15 cellular contexts compared by ENCODE assay signal in the genomic region with DNA sequence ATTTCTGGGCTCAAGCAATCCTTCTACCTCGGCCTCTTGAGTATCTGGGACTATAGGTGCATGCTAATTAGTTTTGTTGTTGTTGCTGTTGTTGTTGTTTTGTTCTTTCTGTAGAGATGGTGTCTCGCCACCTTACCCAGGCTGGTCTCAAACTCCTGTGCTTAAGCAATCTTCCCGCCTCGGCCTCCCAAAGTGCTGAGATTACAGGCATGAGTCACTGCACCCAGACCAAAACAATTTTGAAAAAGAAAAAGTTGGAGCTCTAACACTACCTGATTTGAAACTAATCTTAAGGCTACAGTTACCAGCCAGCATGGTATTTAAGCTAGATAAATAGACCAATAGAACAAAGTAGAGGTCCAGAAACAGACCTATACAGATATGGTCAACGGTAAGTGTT. TPM values are rescaled to one million over a fixed set of nuclear protein-coding genes. Genes with fewer than 3 reads are reported as not detected.
A peak's percentile ranks its signal among the peaks of the same experiment; 100 is the strongest.
DNase-seq lines count a peak whose midpoint lies in the region; ATAC-seq and TF ChIP-seq lines count a peak whose summit lies in the region.
"Had no signal": no experiment of that assay in that cellular context is flagged by ENCODE, and none has a peak within 500 bp of the region (broad histone marks: within the 10 kb centered on the region; RNA-seq: fewer than 3 reads in every experiment).

No MANE protein-coding gene starts in this region.

- TF ChIP-seq CTCF in WTC11 (IDR thresholded peaks at IDR 0.05) (no peak), fibroblast of the aortic adventitia (IDR thresholded peaks at IDR 0.05; ENCODE audit: insufficient read depth, low read length) (no peak), BE2C (IDR thresholded peaks at IDR 0.05; ENCODE audit: low read depth, low read length) (no peak)

- POLR2A ChIA-PET in WTC11 (lab: Charles Lee), result no interaction called here

- H3K27me3 ChIP-seq in BE2C, result no peaks in the 10 kb centered on the region
- H3K27me3 ChIP-seq: tibial nerve had no signal

- H3K4me3 Mint-ChIP-seq in activated CD4-positive, alpha-beta T cell treated with anti-CD3 and anti-CD28 coated beads, Interleukin-2, amount 10 ng/mL, durations not matched to agents 24 days and 14 days, result no peak overlapping the region
- no peak overlapping the region for H3K4me3 Mint-ChIP-seq in WTC11
- H3K4me3 Mint-ChIP-seq: memory B cell had no signal

- H3K9me3 Mint-ChIP-seq in activated CD4-positive, alpha-beta T cell treated with anti-CD3 and anti-CD28 coated beads, Interleukin-2, amount 10 ng/mL, durations not matched to agents 24 days and 14 days, result no peaks in the 10 kb centered on the region
- H3K9me3 Mint-ChIP-seq in WTC11, result no peaks in the 10 kb centered on the region
- H3K9me3 Mint-ChIP-seq: memory B cell had no signal

- intact Hi-C loops in activated CD4-positive, alpha-beta T cell treated with anti-CD3 and anti-CD28 coated beads, Interleukin-2, amount 10 ng/mL, durations not matched to agents 24 days and 14 days (cut with micrococcal nuclease), result loop anchor here (5.0 kb wide), 1 partner anchor 383 kb away; no protein-coding TSS in a partner anchor

- H3K36me3 ChIP-seq in BE2C, result no peaks in the 10 kb centered on the region
- H3K36me3 ChIP-seq: tibial nerve had no signal

- no peak for DNase-seq in activated CD4-positive, alpha-beta T cell treated with anti-CD3 and anti-CD28 coated beads, Interleukin-2, amount 10 ng/mL, durations not matched to agents 24 days and 14 days
- no peak for DNase-seq in activated CD4-positive, alpha-beta T cell treated with anti-CD3 and anti-CD28 coated beads, Interleukin-2, amount 50 U/mL, for 48 hours
- DNase-seq in WTC11 (ENCODE audit: low spot score) (no peak), fibroblast of the aortic adventitia (ENCODE audit: low read depth) (peak; percentile 64), BE2C (no peak), COR-L47 (lab: John Stamatoyannopoulos, UW) (no peak), GM19240 (ENCODE audit: insufficient read length, low spot score) (no peak)
- DNase-seq: amygdala, NCI-H1417, NCI-H446 treated with DMSO at 0.1 percent for 48 hours, SIG-M5 had no signal

- no peaks in the 10 kb centered on the region for H3K9me3 ChIP-seq in BE2C
- H3K9me3 ChIP-seq: A549, tibial nerve had no signal

- CTCF ChIA-PET in WTC11 (lab: Charles Lee), result no interaction called here

- H3K4me3 ChIP-seq in fibroblast of the aortic adventitia (ENCODE audit: low read depth, low read length), result no peak overlapping the region
- H3K4me3 ChIP-seq in BE2C (ENCODE audit: low read depth, low read length), result no peak overlapping the region
- H3K4me3 ChIP-seq: A549, tibial nerve had no signal

- ATAC-seq in WTC11 (no peak), HG03135 (IDR thresholded peaks at IDR 0.05; ENCODE audit: unreplicated experiment) (no peak)
- ATAC-seq: A549 had no signal

- no peaks in the 10 kb centered on the region for H3K27me3 Mint-ChIP-seq in activated CD4-positive, alpha-beta T cell treated with anti-CD3 and anti-CD28 coated beads, Interleukin-2, amount 10 ng/mL, durations not matched to agents 24 days and 14 days
- H3K27me3 Mint-ChIP-seq in WTC11 (ENCODE audit: low read depth), result no peaks in the 10 kb centered on the region
- H3K27me3 Mint-ChIP-seq: memory B cell had no signal

- peak overlapping the region; percentile 54 for H3K27ac Mint-ChIP-seq in activated CD4-positive, alpha-beta T cell treated with anti-CD3 and anti-CD28 coated beads, Interleukin-2, amount 10 ng/mL, durations not matched to agents 24 days and 14 days
- peak overlapping the region; percentile 37; the same call in 1 of the 2 replicates for H3K27ac Mint-ChIP-seq in WTC11
- H3K27ac Mint-ChIP-seq: memory B cell had no signal

- peaks cover 23% of the 10 kb centered on the region for H3K36me3 Mint-ChIP-seq in activated CD4-positive, alpha-beta T cell treated with anti-CD3 and anti-CD28 coated beads, Interleukin-2, amount 10 ng/mL, durations not matched to agents 24 days and 14 days (ENCODE audit: low read depth)
- no peaks in the 10 kb centered on the region for H3K36me3 Mint-ChIP-seq in WTC11

- peaks cover 41% of the 10 kb centered on the region for H3K4me1 Mint-ChIP-seq in activated CD4-positive, alpha-beta T cell treated with anti-CD3 and anti-CD28 coated beads, Interleukin-2, amount 10 ng/mL, durations not matched to agents 24 days and 14 days
- H3K4me1 Mint-ChIP-seq in WTC11, result peaks cover 8% of the 10 kb centered on the region

- H3K4me1 ChIP-seq in BE2C, result no peaks in the 10 kb centered on the region

TF ChIP-seq in WTC11, 78 proteins besides CTCF, POLR2A, EP300 and RAD21:
- TF ChIP-seq ZNF138 (CRISPR knock-in tag; conservative IDR thresholded peaks at IDR 0.05), result no peak
- TF ChIP-seq, protein P1, sequence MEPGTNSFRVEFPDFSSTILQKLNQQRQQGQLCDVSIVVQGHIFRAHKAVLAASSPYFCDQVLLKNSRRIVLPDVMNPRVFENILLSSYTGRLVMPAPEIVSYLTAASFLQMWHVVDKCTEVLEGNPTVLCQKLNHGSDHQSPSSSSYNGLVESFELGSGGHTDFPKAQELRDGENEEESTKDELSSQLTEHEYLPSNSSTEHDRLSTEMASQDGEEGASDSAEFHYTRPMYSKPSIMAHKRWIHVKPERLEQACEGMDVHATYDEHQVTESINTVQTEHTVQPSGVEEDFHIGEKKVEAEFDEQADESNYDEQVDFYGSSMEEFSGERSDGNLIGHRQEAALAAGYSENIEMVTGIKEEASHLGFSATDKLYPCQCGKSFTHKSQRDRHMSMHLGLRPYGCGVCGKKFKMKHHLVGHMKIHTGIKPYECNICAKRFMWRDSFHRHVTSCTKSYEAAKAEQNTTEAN (CRISPR knock-in tag; IDR thresholded peaks at IDR 0.05), result no peak
- TF ChIP-seq, protein P2, sequence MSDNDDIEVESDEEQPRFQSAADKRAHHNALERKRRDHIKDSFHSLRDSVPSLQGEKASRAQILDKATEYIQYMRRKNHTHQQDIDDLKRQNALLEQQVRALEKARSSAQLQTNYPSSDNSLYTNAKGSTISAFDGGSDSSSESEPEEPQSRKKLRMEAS (CRISPR knock-in tag; IDR thresholded peaks at IDR 0.05), result no peak
- TF ChIP-seq NFYB (CRISPR knock-in tag; conservative IDR thresholded peaks at IDR 0.05; ENCODE audit: low read depth), result no peak
- no peak for TF ChIP-seq EMX1 (CRISPR knock-in tag; IDR thresholded peaks at IDR 0.05)
- TF ChIP-seq RORB (CRISPR knock-in tag; IDR thresholded peaks at IDR 0.05), result no peak
- TF ChIP-seq, protein P3, sequence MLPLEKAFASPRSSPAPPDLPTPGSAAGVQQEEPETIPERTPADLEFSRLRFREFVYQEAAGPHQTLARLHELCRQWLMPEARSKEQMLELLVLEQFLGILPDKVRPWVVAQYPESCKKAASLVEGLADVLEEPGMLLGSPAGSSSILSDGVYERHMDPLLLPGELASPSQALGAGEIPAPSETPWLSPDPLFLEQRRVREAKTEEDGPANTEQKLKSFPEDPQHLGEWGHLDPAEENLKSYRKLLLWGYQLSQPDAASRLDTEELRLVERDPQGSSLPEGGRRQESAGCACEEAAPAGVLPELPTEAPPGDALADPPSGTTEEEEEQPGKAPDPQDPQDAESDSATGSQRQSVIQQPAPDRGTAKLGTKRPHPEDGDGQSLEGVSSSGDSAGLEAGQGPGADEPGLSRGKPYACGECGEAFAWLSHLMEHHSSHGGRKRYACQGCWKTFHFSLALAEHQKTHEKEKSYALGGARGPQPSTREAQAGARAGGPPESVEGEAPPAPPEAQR (CRISPR knock-in tag; IDR thresholded peaks at IDR 0.05), result no peak
- no peak for TF ChIP-seq ESRRA (CRISPR knock-in tag; IDR thresholded peaks at IDR 0.05; ENCODE audit: borderline replicate concordance)
- TF ChIP-seq, protein P4, sequence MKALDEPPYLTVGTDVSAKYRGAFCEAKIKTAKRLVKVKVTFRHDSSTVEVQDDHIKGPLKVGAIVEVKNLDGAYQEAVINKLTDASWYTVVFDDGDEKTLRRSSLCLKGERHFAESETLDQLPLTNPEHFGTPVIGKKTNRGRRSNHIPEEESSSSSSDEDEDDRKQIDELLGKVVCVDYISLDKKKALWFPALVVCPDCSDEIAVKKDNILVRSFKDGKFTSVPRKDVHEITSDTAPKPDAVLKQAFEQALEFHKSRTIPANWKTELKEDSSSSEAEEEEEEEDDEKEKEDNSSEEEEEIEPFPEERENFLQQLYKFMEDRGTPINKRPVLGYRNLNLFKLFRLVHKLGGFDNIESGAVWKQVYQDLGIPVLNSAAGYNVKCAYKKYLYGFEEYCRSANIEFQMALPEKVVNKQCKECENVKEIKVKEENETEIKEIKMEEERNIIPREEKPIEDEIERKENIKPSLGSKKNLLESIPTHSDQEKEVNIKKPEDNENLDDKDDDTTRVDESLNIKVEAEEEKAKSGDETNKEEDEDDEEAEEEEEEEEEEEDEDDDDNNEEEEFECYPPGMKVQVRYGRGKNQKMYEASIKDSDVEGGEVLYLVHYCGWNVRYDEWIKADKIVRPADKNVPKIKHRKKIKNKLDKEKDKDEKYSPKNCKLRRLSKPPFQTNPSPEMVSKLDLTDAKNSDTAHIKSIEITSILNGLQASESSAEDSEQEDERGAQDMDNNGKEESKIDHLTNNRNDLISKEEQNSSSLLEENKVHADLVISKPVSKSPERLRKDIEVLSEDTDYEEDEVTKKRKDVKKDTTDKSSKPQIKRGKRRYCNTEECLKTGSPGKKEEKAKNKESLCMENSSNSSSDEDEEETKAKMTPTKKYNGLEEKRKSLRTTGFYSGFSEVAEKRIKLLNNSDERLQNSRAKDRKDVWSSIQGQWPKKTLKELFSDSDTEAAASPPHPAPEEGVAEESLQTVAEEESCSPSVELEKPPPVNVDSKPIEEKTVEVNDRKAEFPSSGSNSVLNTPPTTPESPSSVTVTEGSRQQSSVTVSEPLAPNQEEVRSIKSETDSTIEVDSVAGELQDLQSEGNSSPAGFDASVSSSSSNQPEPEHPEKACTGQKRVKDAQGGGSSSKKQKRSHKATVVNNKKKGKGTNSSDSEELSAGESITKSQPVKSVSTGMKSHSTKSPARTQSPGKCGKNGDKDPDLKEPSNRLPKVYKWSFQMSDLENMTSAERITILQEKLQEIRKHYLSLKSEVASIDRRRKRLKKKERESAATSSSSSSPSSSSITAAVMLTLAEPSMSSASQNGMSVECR (CRISPR knock-in tag; IDR thresholded peaks at IDR 0.05; ENCODE audit: borderline replicate concordance), result no peak
- TF ChIP-seq TP53 (CRISPR knock-in tag; IDR thresholded peaks at IDR 0.05), result no peak
- no peak for TF ChIP-seq TEAD1 (CRISPR knock-in tag; IDR thresholded peaks at IDR 0.05)

RNA-seq across cellular contexts. Expression of a gene that starts 29.8 kb away (rescaled TPM):
- total RNA-seq in activated CD4-positive, alpha-beta T cell treated with anti-CD3 and anti-CD28 coated beads, Interleukin-2, amount 10 ng/mL, durations not matched to agents 24 days and 14 days, result 78.4 and 79.4 TPM in 2 replicates
- total RNA-seq in WTC11 (2021), result 53.8 to 58.8 TPM (median 58.2 TPM) in 3 replicates
- total RNA-seq in fibroblast of the aortic adventitia (ENCODE audit: low replicate concordance), result 31.6 and 47.3 TPM in 2 replicates
- 42.8 TPM for polyA plus RNA-seq in BE2C (2012; ENCODE audit: insufficient read depth, insufficient read length, low read depth)
